ENCODE assay signal across 8 cellular contexts in genomic region chr1:11680270-11681070, GRCh38. TPM values are rescaled to one million over a fixed set of nuclear protein-coding genes. Genes with fewer than 3 reads are reported as not detected.
DNase-seq lines count a peak whose midpoint lies in the region; ATAC-seq and TF ChIP-seq lines count a peak whose summit lies in the region.

No MANE protein-coding gene starts in this region.

- H3K79me2 ChIP-seq in GM23248 (ENCODE audit: insufficient read depth): peaks cover 11% of the 10 kb centered on the region; the same call in 1 of the 2 replicates

- 0 out of 2 replicates have a peak, but pooled peaks cover 6% of the 10 kb centered on the region for H3K4me1 ChIP-seq in GM23248 (ENCODE audit: insufficient read depth)
- H3K4me1 ChIP-seq in lung (ENCODE audit: control insufficient read depth in 2 of 2, insufficient read depth in 2 of 2, low read length in 2 of 2): peaks cover 0 to 4% of the 10 kb centered on the region in 2 donors
- H3K4me1 ChIP-seq in transverse colon: peaks cover 5 to 18% (median 12%) of the 10 kb centered on the region in 4 donors

- H3K4me3 Mint-ChIP-seq in central memory CD8-positive, alpha-beta T cell: peak overlapping the region; percentile 84

- in situ Hi-C loops in GM23248 (cut with MboI): no loop called here
- in situ Hi-C loops in transverse colon (cut with MboI; ENCODE audit: low pct_ligation_motif_present in 1 of 4, low pct_unique_long_range_greater_than_20kb in 1 of 4, low sequenced_read_pairs in 3 of 4): no loop called here

- peak overlapping the region; percentile 83 for H3K4me2 ChIP-seq in GM23248 (ENCODE audit: unreplicated experiment)

- H3F3A ChIP-seq in GM23248 (ENCODE audit: insufficient read depth): peaks cover 7% of the 10 kb centered on the region; the same call in 1 of the 2 replicates

- peak overlapping the region; percentile 84 for H3K9ac ChIP-seq in GM23248

- H3K27me3 ChIP-seq in GM23248 (replicated peaks; ENCODE audit: insufficient read depth) (no peaks in the 10 kb centered on the region), lung (ENCODE audit: control insufficient read depth, insufficient read depth) (no peaks in the 10 kb centered on the region), transverse colon (peaks cover 14% of the 10 kb centered on the region)

- peak; percentile 26 for ATAC-seq in GM18498 (IDR thresholded peaks at IDR 0.05; ENCODE audit: unreplicated experiment)
- no peak for ATAC-seq in central memory CD8-positive, alpha-beta T cell (replicated peaks; ENCODE audit: extremely low read depth, poor library complexity, severe bottlenecking)
- ATAC-seq in lung (ENCODE audit: insufficient read depth, low FRiP score): peak; percentile 42

- no peak for TF ChIP-seq CTCF in lung (IDR thresholded peaks at IDR 0.05; ENCODE audit: control extremely low read depth, extremely low read depth)
- TF ChIP-seq CTCF in transverse colon (IDR thresholded peaks at IDR 0.05): no peak

- no peaks in the 10 kb centered on the region for H3K9me3 Mint-ChIP-seq in central memory CD8-positive, alpha-beta T cell

- intact Hi-C loops in transverse colon (cut with DNase I; ENCODE audit: low total_unique reads): no loop called here

- no peak for TF ChIP-seq EP300 in transverse colon (IDR thresholded peaks at IDR 0.05; ENCODE audit: low read depth)

- no peak for TF ChIP-seq POLR2A in transverse colon (IDR thresholded peaks at IDR 0.05)

- peak overlapping the region; percentile 88 for H2AFZ ChIP-seq in GM23248

- no peaks in the 10 kb centered on the region for H4K20me1 ChIP-seq in GM23248 (ENCODE audit: insufficient read depth)

- H3K4me3 ChIP-seq in GM23248 (peak overlapping the region; percentile 94), lung (peak overlapping the region; percentile 90), transverse colon (peak overlapping the region; percentile 55 to 91 (median 76))

- no peak overlapping the region for H3K27ac Mint-ChIP-seq in central memory CD8-positive, alpha-beta T cell (ENCODE audit: low read depth)

- DNase-seq in GM23248 (no peak), M059J (ENCODE audit: low read depth) (peak; percentile 41), lung (ENCODE audit: low spot score) (no peak), transverse colon (peak; percentile 22), NCI-H446 (lab: John Stamatoyannopoulos, UW) (no peak)
- no peak for DNase-seq in central memory CD8-positive, alpha-beta T cell (ENCODE audit: low spot score in 2 of 2)
- no peak for DNase-seq in NK-92 treated with Interleukin-12 subunit alpha and Interleukin-12 subunit beta, amount 100 ng/mL, for 24 hours (lab: John Stamatoyannopoulos, UW)

- H3K9me3 ChIP-seq in GM23248 (ENCODE audit: low read depth): no peaks in the 10 kb centered on the region
- no peaks in the 10 kb centered on the region for H3K9me3 ChIP-seq in lung (ENCODE audit: control insufficient read depth in 2 of 2, insufficient read depth in 1 of 2, low read length in 1 of 2)
- no peaks in the 10 kb centered on the region for H3K9me3 ChIP-seq in transverse colon

- H3K36me3 Mint-ChIP-seq in central memory CD8-positive, alpha-beta T cell (ENCODE audit: insufficient read depth): peaks cover 11% of the 10 kb centered on the region

- H3K36me3 ChIP-seq in GM23248 (ENCODE audit: low read depth): no peaks in the 10 kb centered on the region
- peaks cover 0 to 14% of the 10 kb centered on the region in 2 donors for H3K36me3 ChIP-seq in lung (ENCODE audit: control insufficient read depth in 2 of 2, insufficient read depth in 2 of 2, low read length in 2 of 2)
- H3K36me3 ChIP-seq in transverse colon: no peaks in the 10 kb centered on the region

- H3K4me1 Mint-ChIP-seq in central memory CD8-positive, alpha-beta T cell: peaks cover 20% of the 10 kb centered on the region

- H3K27me3 Mint-ChIP-seq in central memory CD8-positive, alpha-beta T cell: no peaks in the 10 kb centered on the region

- WGBS in GM23248 (ENCODE audit: low coverage in 1 of 2, low lambda C conversion rate in 2 of 2, missing lambda C conversion rate in 2 of 2), 2 experiments: 8 to 10% methylated on average over 49 to 54 of the region's 65 CpGs
- WGBS in lung, 2 donors: 9 to 14% methylated on average over 53 to 65 of the region's 65 CpGs
- 11% methylated on average over 56 of the region's 65 CpGs; no CpG with 5 or more reads in 1 of the 2 donors for WGBS in transverse colon (ENCODE audit: low coverage in 1 of 2), 2 donors

- H3K27ac ChIP-seq in GM23248: peak overlapping the region; percentile 83
- peak overlapping the region; percentile 53 to 84 for H3K27ac ChIP-seq in lung (ENCODE audit: low read depth in 1 of 2, low read length in 1 of 2)
- peak overlapping the region; percentile 75 to 84 (median 84) for H3K27ac ChIP-seq in transverse colon

- no peaks in the 10 kb centered on the region for H3K9me2 ChIP-seq in GM23248 (ENCODE audit: insufficient read depth)

RNA-seq across cellular contexts. Expression of gene MAD2L2, which starts 0.5 kb away (rescaled TPM):
- 54.5 and 61.2 TPM in 2 replicates for total RNA-seq in GM23248 (2014; rRNA removed; shearing (Covaris generic))
- polyA plus RNA-seq in GM23248 (2016; fragmentation: Nextera tagmentation; extraction: Ambion mirVana): 67.8 and 70.6 TPM in 2 replicates
- 129 and 141 TPM in 2 replicates for total RNA-seq in M059J (2014; rRNA removed; shearing (Covaris generic))
- total RNA-seq in lung: 10 to 100 TPM; 23.4 to 28.1 TPM
- 10 to 100 TPM; 32.8 to 61.9 TPM for polyA plus RNA-seq in lung
- 10 to 100 TPM in 1 of 4 donors, 1 to 10 TPM in 3; 5.2 to 11.4 (median 7.1) TPM for total RNA-seq in transverse colon

RNA-seq across cellular contexts. Expression of gene DRAXIN, which starts 11.0 kb away (rescaled TPM):
- 0.11 TPM in 1 of 2 replicates, not detected in the other for total RNA-seq in GM23248 (2014; rRNA removed; shearing (Covaris generic))
- polyA plus RNA-seq in GM23248 (2016; fragmentation: Nextera tagmentation; extraction: Ambion mirVana) (0.04 and 0.06 TPM in 2 replicates), lung (under 1 TPM; 0.04 to 0.22 TPM)
- 0.12 and 0.25 TPM in 2 replicates for total RNA-seq in M059J (2014; rRNA removed; shearing (Covaris generic))
- total RNA-seq in lung (under 1 TPM; 0.06 to 0.31 TPM), transverse colon (under 1 TPM in 2 of 4 donors, not detected in 2; 0.14 to 0.16 TPM)

RNA-seq across cellular contexts. Expression of gene FBXO6, which starts 16.5 kb away (rescaled TPM):
- total RNA-seq in GM23248 (2014; rRNA removed; shearing (Covaris generic)): 9.4 and 10.9 TPM in 2 replicates
- polyA plus RNA-seq in GM23248 (2016; fragmentation: Nextera tagmentation; extraction: Ambion mirVana): 11.8 TPM in 2 replicates
- total RNA-seq in M059J (2014; rRNA removed; shearing (Covaris generic)): 11.0 and 12.2 TPM in 2 replicates
- total RNA-seq in lung: 10 to 100 TPM in 1 of 2 donors, 1 to 10 TPM in 1; 8.7 to 14.7 TPM
- polyA plus RNA-seq in lung: 10 to 100 TPM; 18.3 to 32.0 TPM
- total RNA-seq in transverse colon: 1 to 10 TPM; 4.4 to 8.9 (median 5.2) TPM

RNA-seq across cellular contexts. Expression of gene FBXO44, which starts 25.8 kb away (rescaled TPM):
- total RNA-seq in GM23248 (2014; rRNA removed; shearing (Covaris generic)): 16.6 and 20.6 TPM in 2 replicates
- polyA plus RNA-seq in GM23248 (2016; fragmentation: Nextera tagmentation; extraction: Ambion mirVana) (17.8 and 19.4 TPM in 2 replicates), lung (10 to 100 TPM; 10.6 to 19.6 TPM)
- total RNA-seq in M059J (2014; rRNA removed; shearing (Covaris generic)): 7.5 and 13.3 TPM in 2 replicates
- total RNA-seq in lung (10 to 100 TPM; 14.0 to 14.4 TPM), transverse colon (10 to 100 TPM in 2 of 4 donors, 1 to 10 TPM in 2; 3.2 to 10.5 (median 6.9) TPM)

RNA-seq across cellular contexts. Expression of gene FBXO2, which starts 26.2 kb away (rescaled TPM):
- total RNA-seq in GM23248 (2014; rRNA removed; shearing (Covaris generic)): 1.1 and 3.7 TPM in 2 replicates
- polyA plus RNA-seq in GM23248 (2016; fragmentation: Nextera tagmentation; extraction: Ambion mirVana) (0.32 and 0.54 TPM in 2 replicates), lung (10 to 100 TPM in 1 of 2 donors, 1 to 10 TPM in 1; 9.5 to 12.5 TPM)
- 2.7 and 7.5 TPM in 2 replicates for total RNA-seq in M059J (2014; rRNA removed; shearing (Covaris generic))
- total RNA-seq in lung (10 to 100 TPM in 1 of 2 donors, under 1 TPM in 1; 0.20 to 10.7 TPM), transverse colon (1 to 10 TPM in 1 of 4 donors, under 1 TPM in 1, not detected in 2; 0.82 to 3.7 TPM)

Comparison
In these comparisons a context has a peak if more than half of its experiments do, and no peak if none do; other contexts are left out.
1. DNase-seq: peak in M059J (single experiment) and transverse colon (single experiment); none in GM23248 (single experiment), central memory CD8-positive, alpha-beta T cell (0 of 2), lung (single experiment), NCI-H446 (0 of 2) and NK-92 treated with Interleukin-12 subunit alpha and Interleukin-12 subunit beta, amount 100 ng/mL, for 24 hours (single experiment).
2. Peak in every context shown above with its lines, with median percentiles within 50 percentile points of each other: H3K27ac ChIP-seq and H3K4me3 ChIP-seq.